18 cellular contexts compared by ENCODE assay signal in genomic region chr2:9949239-9949991, GRCh38. TPM values are rescaled to one million over a fixed set of nuclear protein-coding genes. Genes with fewer than 3 reads are reported as not detected.
A peak's percentile ranks its signal among the peaks of the same experiment; 100 is the strongest.
DNase-seq lines count a peak whose midpoint lies in the region; ATAC-seq, FAIRE-seq and TF ChIP-seq lines count a peak whose summit lies in the region.
"Had no signal": no experiment of that assay in that cellular context is flagged by ENCODE, and none has a peak within 500 bp of the region (broad histone marks: within the 10 kb centered on the region; RNA-seq: fewer than 3 reads in every experiment).

No MANE protein-coding gene starts in this region.

- CTCF ChIA-PET in WTC11 (lab: Charles Lee), result interaction anchor here (1.2 to 1.4 kb wide), 3 partner anchors 35 to 135 kb away, joined by 4 to 10 read pairs (median 4); partner anchors contain the start of gene TAF1B

- H3K9me3 ChIP-seq in neural progenitor cell (ENCODE audit: low read depth), result no peaks in the 10 kb centered on the region
- H3K9me3 ChIP-seq: body of pancreas, upper lobe of left lung had no signal

- H2AFZ ChIP-seq in neural progenitor cell (replicated peaks), result no peak overlapping the region

- in situ Hi-C loops in G401 (cut with HindIII; ENCODE audit: low sequenced_read_pairs), result no loop called here

- H3K4me1 ChIP-seq in neural progenitor cell, result peaks cover 5% of the 10 kb centered on the region

- POLR2A ChIA-PET in WTC11 (lab: Charles Lee), result interaction anchor here (0.6 to 1.0 kb wide), 2 partner anchors 22 to 136 kb away, joined by 3 read pairs; no protein-coding TSS in a partner anchor

- H4K20me1 ChIP-seq in neural progenitor cell (ENCODE audit: low read depth), result peaks cover 7% of the 10 kb centered on the region

- H3K27ac ChIP-seq in neural progenitor cell, result no peak overlapping the region
- H3K27ac ChIP-seq: body of pancreas had no signal

- no peaks in the 10 kb centered on the region for H3K36me3 Mint-ChIP-seq in activated CD4-positive, alpha-beta T cell treated with anti-CD3 and anti-CD28 coated beads, Interleukin-2, amount 10 ng/mL, durations not matched to agents 24 days and 14 days (ENCODE audit: low read depth)
- H3K36me3 Mint-ChIP-seq in WTC11 (no peaks in the 10 kb centered on the region), neural progenitor cell (no peaks in the 10 kb centered on the region)
- peaks cover 7% of the 10 kb centered on the region for H3K36me3 Mint-ChIP-seq in effector memory CD8-positive, alpha-beta T cell (ENCODE audit: insufficient read depth)
- H3K36me3 Mint-ChIP-seq: stimulated activated memory B cell treated with anti-CD40 and anti-IgM and Interleukin-4, amounts not matched to agents 10 μg/mL and 1 μg/mL and 100 μg/mL, for 72 hours had no signal

- H3K4me3 ChIP-seq in neural progenitor cell, result no peak overlapping the region
- H3K4me3 ChIP-seq: body of pancreas, upper lobe of left lung had no signal

- no peak overlapping the region for H3K27ac Mint-ChIP-seq in activated CD4-positive, alpha-beta T cell treated with anti-CD3 and anti-CD28 coated beads, Interleukin-2, amount 10 ng/mL, durations not matched to agents 24 days and 14 days
- H3K27ac Mint-ChIP-seq in WTC11 (no peak overlapping the region), neural progenitor cell (no peak overlapping the region)
- peak overlapping the region in 1 of 2 donors; percentile 74 for H3K27ac Mint-ChIP-seq in effector memory CD8-positive, alpha-beta T cell
- H3K27ac Mint-ChIP-seq: stimulated activated memory B cell treated with anti-CD40 and anti-IgM and Interleukin-4, amounts not matched to agents 10 μg/mL and 1 μg/mL and 100 μg/mL, for 72 hours had no signal

- H3K9me3 Mint-ChIP-seq in activated CD4-positive, alpha-beta T cell treated with anti-CD3 and anti-CD28 coated beads, Interleukin-2, amount 10 ng/mL, durations not matched to agents 24 days and 14 days, result no peaks in the 10 kb centered on the region
- H3K9me3 Mint-ChIP-seq in WTC11 (no peaks in the 10 kb centered on the region), neural progenitor cell (no peaks in the 10 kb centered on the region)
- H3K9me3 Mint-ChIP-seq in effector memory CD8-positive, alpha-beta T cell, result no peaks in the 10 kb centered on the region
- H3K9me3 Mint-ChIP-seq: stimulated activated memory B cell treated with anti-CD40 and anti-IgM and Interleukin-4, amounts not matched to agents 10 μg/mL and 1 μg/mL and 100 μg/mL, for 72 hours had no signal

- H3F3A ChIP-seq in neural progenitor cell (ENCODE audit: low read depth), result peaks cover 8% of the 10 kb centered on the region

- peak overlapping the region; percentile 87 for H3K4me3 Mint-ChIP-seq in activated CD4-positive, alpha-beta T cell treated with anti-CD3 and anti-CD28 coated beads, Interleukin-2, amount 10 ng/mL, durations not matched to agents 24 days and 14 days
- peak overlapping the region; percentile 87 for H3K4me3 Mint-ChIP-seq in WTC11
- peak overlapping the region; percentile 82 to 84 for H3K4me3 Mint-ChIP-seq in effector memory CD8-positive, alpha-beta T cell
- peak overlapping the region; percentile 75 for H3K4me3 Mint-ChIP-seq in neural progenitor cell

- peaks cover 13% of the 10 kb centered on the region for H3K4me1 Mint-ChIP-seq in activated CD4-positive, alpha-beta T cell treated with anti-CD3 and anti-CD28 coated beads, Interleukin-2, amount 10 ng/mL, durations not matched to agents 24 days and 14 days
- H3K4me1 Mint-ChIP-seq in WTC11 (peaks cover 19% of the 10 kb centered on the region), neural progenitor cell (peaks cover 3% of the 10 kb centered on the region)
- peaks cover 4 to 7% of the 10 kb centered on the region in 2 donors for H3K4me1 Mint-ChIP-seq in effector memory CD8-positive, alpha-beta T cell (ENCODE audit: low read depth in 2 of 2)

- no peaks in the 10 kb centered on the region for H3K36me3 ChIP-seq in neural progenitor cell
- H3K36me3 ChIP-seq: upper lobe of left lung had no signal

- DNase-seq in activated CD4-positive, alpha-beta T cell treated with anti-CD3 and anti-CD28 coated beads, Interleukin-2, amount 10 ng/mL, durations not matched to agents 24 days and 14 days, result peak; percentile 56
- no peak for DNase-seq in activated CD4-positive, alpha-beta T cell treated with anti-CD3 and anti-CD28 coated beads for 4 hours
- no peak for DNase-seq in WTC11 (ENCODE audit: low spot score)
- no peak for DNase-seq in effector memory CD8-positive, alpha-beta T cell
- DNase-seq in neural progenitor cell (ENCODE audit: low spot score), result no peak
- DNase-seq in NCI-H187 (lab: John Stamatoyannopoulos, UW), result no peak
- no peak for DNase-seq in frontal cortex (ENCODE audit: low spot score in 2 of 2)
- no peak for DNase-seq in G401 (ENCODE audit: low spot score)
- DNase-seq: activated CD4-positive, CD25-positive, alpha-beta regulatory T cell treated with anti-CD3 and anti-CD28 coated beads, Interleukin-2, amount 50 U/mL, for 72 hours; body of pancreas; C1 segment of cervical spinal cord; HCEC 1CT; left colon; NCI-H1930; NCI-H510A; upper lobe of left lung had no signal

- H3K27me3 Mint-ChIP-seq in activated CD4-positive, alpha-beta T cell treated with anti-CD3 and anti-CD28 coated beads, Interleukin-2, amount 10 ng/mL, durations not matched to agents 24 days and 14 days, result peaks cover 62% of the 10 kb centered on the region
- peaks cover 59% of the 10 kb centered on the region for H3K27me3 Mint-ChIP-seq in WTC11 (ENCODE audit: low read depth)
- peaks cover 43 to 74% of the 10 kb centered on the region in 2 donors for H3K27me3 Mint-ChIP-seq in effector memory CD8-positive, alpha-beta T cell
- peaks cover 35% of the 10 kb centered on the region for H3K27me3 Mint-ChIP-seq in neural progenitor cell (ENCODE audit: insufficient read depth, low read depth)

- FAIRE-seq in frontal cortex (lab: Jason Lieb, UNC), result no peak
- FAIRE-seq: A204.1 had no signal

- peaks cover 64% of the 10 kb centered on the region for H3K27me3 ChIP-seq in neural progenitor cell
- H3K27me3 ChIP-seq: body of pancreas had no signal

- H3K79me2 ChIP-seq in neural progenitor cell (ENCODE audit: low read depth), result no peaks in the 10 kb centered on the region

- intact Hi-C loops in activated CD4-positive, alpha-beta T cell treated with anti-CD3 and anti-CD28 coated beads, Interleukin-2, amount 10 ng/mL, durations not matched to agents 24 days and 14 days (cut with micrococcal nuclease), result no loop called here

- H3K9ac ChIP-seq in neural progenitor cell, result no peak overlapping the region

- H3K4me2 ChIP-seq in neural progenitor cell, result no peak overlapping the region

- no peak for ATAC-seq in WTC11
- no peak for ATAC-seq in effector memory CD8-positive, alpha-beta T cell (replicated peaks)
- ATAC-seq: body of pancreas; left colon; stimulated activated memory B cell treated with anti-CD40 and anti-IgM and Interleukin-4, amounts not matched to agents 10 μg/mL and 1 μg/mL and 100 μg/mL, for 72 hours had no signal

- TF ChIP-seq CTCF in WTC11 (IDR thresholded peaks at IDR 0.05) (no peak), neural progenitor cell (IDR thresholded peaks at IDR 0.05) (no peak)

TF ChIP-seq in WTC11, 78 proteins besides CTCF, POLR2A, EP300 and RAD21:
- TF ChIP-seq, protein P1, sequence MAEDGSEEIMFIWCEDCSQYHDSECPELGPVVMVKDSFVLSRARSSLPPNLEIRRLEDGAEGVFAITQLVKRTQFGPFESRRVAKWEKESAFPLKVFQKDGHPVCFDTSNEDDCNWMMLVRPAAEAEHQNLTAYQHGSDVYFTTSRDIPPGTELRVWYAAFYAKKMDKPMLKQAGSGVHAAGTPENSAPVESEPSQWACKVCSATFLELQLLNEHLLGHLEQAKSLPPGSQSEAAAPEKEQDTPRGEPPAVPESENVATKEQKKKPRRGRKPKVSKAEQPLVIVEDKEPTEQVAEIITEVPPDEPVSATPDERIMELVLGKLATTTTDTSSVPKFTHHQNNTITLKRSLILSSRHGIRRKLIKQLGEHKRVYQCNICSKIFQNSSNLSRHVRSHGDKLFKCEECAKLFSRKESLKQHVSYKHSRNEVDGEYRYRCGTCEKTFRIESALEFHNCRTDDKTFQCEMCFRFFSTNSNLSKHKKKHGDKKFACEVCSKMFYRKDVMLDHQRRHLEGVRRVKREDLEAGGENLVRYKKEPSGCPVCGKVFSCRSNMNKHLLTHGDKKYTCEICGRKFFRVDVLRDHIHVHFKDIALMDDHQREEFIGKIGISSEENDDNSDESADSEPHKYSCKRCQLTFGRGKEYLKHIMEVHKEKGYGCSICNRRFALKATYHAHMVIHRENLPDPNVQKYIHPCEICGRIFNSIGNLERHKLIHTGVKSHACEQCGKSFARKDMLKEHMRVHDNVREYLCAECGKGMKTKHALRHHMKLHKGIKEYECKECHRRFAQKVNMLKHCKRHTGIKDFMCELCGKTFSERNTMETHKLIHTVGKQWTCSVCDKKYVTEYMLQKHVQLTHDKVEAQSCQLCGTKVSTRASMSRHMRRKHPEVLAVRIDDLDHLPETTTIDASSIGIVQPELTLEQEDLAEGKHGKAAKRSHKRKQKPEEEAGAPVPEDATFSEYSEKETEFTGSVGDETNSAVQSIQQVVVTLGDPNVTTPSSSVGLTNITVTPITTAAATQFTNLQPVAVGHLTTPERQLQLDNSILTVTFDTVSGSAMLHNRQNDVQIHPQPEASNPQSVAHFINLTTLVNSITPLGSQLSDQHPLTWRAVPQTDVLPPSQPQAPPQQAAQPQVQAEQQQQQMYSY (CRISPR knock-in tag; IDR thresholded peaks at IDR 0.05), result peak; percentile 20; the same call in 1 of the 2 replicates
- TF ChIP-seq HMGA2 (CRISPR knock-in tag; IDR thresholded peaks at IDR 0.05), result no peak

RNA-seq across cellular contexts. Expression of gene GRHL1, which starts 2.1 kb away (rescaled TPM):
- 1.2 and 2.1 TPM in 2 replicates for total RNA-seq in activated CD4-positive, alpha-beta T cell treated with anti-CD3 and anti-CD28 coated beads, Interleukin-2, amount 10 ng/mL, durations not matched to agents 24 days and 14 days
- 2.7 to 5.0 TPM (median 4.7 TPM) in 3 replicates for total RNA-seq in WTC11 (2021)
- total RNA-seq in neural progenitor cell (ENCODE audit: low replicate concordance), result 4.7 and 5.8 TPM in 2 replicates
- total RNA-seq in frontal cortex, result 4.9 TPM
- 0.14 and 0.98 TPM in 2 replicates for total RNA-seq in G401 (2014; rRNA removed; shearing (Covaris generic))
